In the genomic region with DNA sequence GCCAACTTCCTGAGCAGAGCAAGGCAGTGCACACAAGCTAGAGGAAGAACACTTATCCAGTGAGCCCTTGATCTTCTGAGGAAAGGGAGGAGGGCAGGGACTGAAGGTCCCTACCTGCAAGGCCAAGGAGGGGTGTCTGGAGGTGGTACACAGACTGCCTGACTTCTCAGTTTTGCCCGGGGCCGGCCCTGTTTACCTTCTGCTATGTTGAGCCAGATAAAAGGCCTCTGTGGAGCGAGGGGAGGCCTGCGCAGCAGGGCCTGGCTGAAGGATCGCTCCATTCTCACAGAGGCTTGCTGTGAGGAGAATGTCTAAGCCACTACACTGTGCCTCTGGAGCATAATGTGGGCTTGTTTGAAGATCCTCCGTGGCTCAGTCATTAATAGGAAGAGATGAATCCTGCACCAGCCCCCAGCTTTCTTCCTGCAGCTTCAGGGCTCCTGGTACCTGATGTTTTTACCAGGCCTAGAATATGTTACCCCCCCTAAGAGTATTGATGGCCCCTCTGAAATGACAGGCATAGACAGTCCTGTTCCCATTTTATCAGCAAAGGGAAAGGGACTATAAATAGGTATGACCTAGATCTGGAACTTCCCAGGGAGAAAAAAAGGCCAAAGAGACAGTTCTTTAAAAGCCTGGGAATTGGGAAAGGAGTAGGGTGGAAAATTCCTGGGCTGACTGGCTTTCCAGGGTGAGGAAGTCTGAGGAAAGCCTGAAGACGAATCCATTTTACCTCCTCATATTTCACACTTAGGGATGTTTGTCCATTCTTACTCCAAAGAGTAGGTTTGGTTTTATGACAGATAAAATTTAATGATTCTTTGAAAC, we compare ENCODE assay signal across 10 cellular contexts. TPM values are rescaled to one million over a fixed set of nuclear protein-coding genes. Genes with fewer than 3 reads are reported as not detected.
DNase-seq lines count a peak whose midpoint lies in the region; ATAC-seq and TF ChIP-seq lines count a peak whose summit lies in the region.
"Had no signal": no experiment of that assay in that cellular context is flagged by ENCODE, and none has a peak within 500 bp of the region (broad histone marks: within the 10 kb centered on the region; RNA-seq: fewer than 3 reads in every experiment).

No MANE protein-coding gene starts in this region.

- TF ChIP-seq CTCF in CD4-positive, alpha-beta T cell (IDR thresholded peaks at IDR 0.05) = no peak
- TF ChIP-seq CTCF in right atrium auricular region (IDR thresholded peaks at IDR 0.05) = no peak
- TF ChIP-seq CTCF in progenitor cell of endocrine pancreas (IDR thresholded peaks at IDR 0.05; ENCODE audit: unreplicated experiment) = no peak

- H3K27me3 Mint-ChIP-seq in CD4-positive, alpha-beta T cell = no peaks in the 10 kb centered on the region
- no peaks in the 10 kb centered on the region for H3K27me3 Mint-ChIP-seq in activated naive CD8-positive, alpha-beta T cell treated with anti-CD3 and anti-CD28 coated beads for 36 hours
- no peaks in the 10 kb centered on the region for H3K27me3 Mint-ChIP-seq in progenitor cell of endocrine pancreas

- H3K4me3 Mint-ChIP-seq in CD4-positive, alpha-beta T cell = no peak overlapping the region
- no peak overlapping the region for H3K4me3 Mint-ChIP-seq in activated naive CD8-positive, alpha-beta T cell treated with anti-CD3 and anti-CD28 coated beads for 36 hours
- peak overlapping the region; percentile 3 for H3K4me3 Mint-ChIP-seq in progenitor cell of endocrine pancreas (ENCODE audit: low read depth)

- peaks cover 87% of the 10 kb centered on the region for H3K36me3 Mint-ChIP-seq in CD4-positive, alpha-beta T cell (ENCODE audit: low read depth)
- peaks cover 53% of the 10 kb centered on the region for H3K36me3 Mint-ChIP-seq in activated naive CD8-positive, alpha-beta T cell treated with anti-CD3 and anti-CD28 coated beads for 36 hours
- peaks cover 44% of the 10 kb centered on the region for H3K36me3 Mint-ChIP-seq in progenitor cell of endocrine pancreas (ENCODE audit: insufficient read depth)

- no peak overlapping the region for H3K9ac ChIP-seq in Karpas-422 (ENCODE audit: low read length)

- no peaks in the 10 kb centered on the region for H3K9me3 Mint-ChIP-seq in CD4-positive, alpha-beta T cell
- no peaks in the 10 kb centered on the region for H3K9me3 Mint-ChIP-seq in activated naive CD8-positive, alpha-beta T cell treated with anti-CD3 and anti-CD28 coated beads for 36 hours
- H3K9me3 Mint-ChIP-seq in progenitor cell of endocrine pancreas (ENCODE audit: low read depth) = no peaks in the 10 kb centered on the region

- 0 out of 2 replicates have a peak, but pooled peaks cover 16% of the 10 kb centered on the region for H4K20me1 ChIP-seq in Karpas-422 (ENCODE audit: insufficient read depth, low read depth, low read length)

- peaks cover 93% of the 10 kb centered on the region for H3K79me2 ChIP-seq in Karpas-422 (ENCODE audit: low read length)

- no peak overlapping the region for H3K27ac ChIP-seq in CD4-positive, alpha-beta T cell (ENCODE audit: low read depth, low read length)
- H3K27ac ChIP-seq in right atrium auricular region (peak overlapping the region; percentile 71 to 89), Karpas-422 (ENCODE audit: low read length) (no peak overlapping the region)

- H3K36me3 ChIP-seq in right atrium auricular region (peaks cover 62% of the 10 kb centered on the region), Karpas-422 (ENCODE audit: insufficient read depth, low read length) (peaks cover 70% of the 10 kb centered on the region)

- peaks cover 79% of the 10 kb centered on the region for H3K4me1 Mint-ChIP-seq in CD4-positive, alpha-beta T cell (ENCODE audit: low read depth)
- H3K4me1 Mint-ChIP-seq in activated naive CD8-positive, alpha-beta T cell treated with anti-CD3 and anti-CD28 coated beads for 36 hours = peaks cover 58% of the 10 kb centered on the region
- peaks cover 35% of the 10 kb centered on the region for H3K4me1 Mint-ChIP-seq in progenitor cell of endocrine pancreas (ENCODE audit: low read depth)

- H3K9me3 ChIP-seq in CD4-positive, alpha-beta T cell (ENCODE audit: control insufficient read depth, low read length) = no peaks in the 10 kb centered on the region
- H3K9me3 ChIP-seq in right atrium auricular region = no peaks in the 10 kb centered on the region
- H3K9me3 ChIP-seq in Karpas-422 (ENCODE audit: low read length) = no peaks in the 10 kb centered on the region

- H2AFZ ChIP-seq in Karpas-422 (ENCODE audit: low read length) = no peak overlapping the region

- H3K27ac Mint-ChIP-seq in CD4-positive, alpha-beta T cell = peak overlapping the region; percentile 75
- H3K27ac Mint-ChIP-seq in activated naive CD8-positive, alpha-beta T cell treated with anti-CD3 and anti-CD28 coated beads for 36 hours = peak overlapping the region; percentile 63
- peak overlapping the region; percentile 53 for H3K27ac Mint-ChIP-seq in progenitor cell of endocrine pancreas

- peaks cover 0 to 75% of the 10 kb centered on the region in 2 donors for H3K4me1 ChIP-seq in right atrium auricular region
- H3K4me1 ChIP-seq in Karpas-422 (ENCODE audit: low read length) = peaks cover 18% of the 10 kb centered on the region

- ATAC-seq in CD4-positive, alpha-beta T cell (ENCODE audit: poor library complexity) = no peak
- no peak for ATAC-seq in HG02610 (IDR thresholded peaks at IDR 0.05; ENCODE audit: unreplicated experiment)

- intact Hi-C loops in CD4-positive, alpha-beta T cell (cut with DNase I, micrococcal nuclease) = no loop called here

- no peaks in the 10 kb centered on the region for H3K9me2 ChIP-seq in Karpas-422 (replicated peaks; ENCODE audit: insufficient read depth, low read length)

- no peaks in the 10 kb centered on the region for H3K27me3 ChIP-seq in CD4-positive, alpha-beta T cell (ENCODE audit: control insufficient read depth, insufficient read depth, low read length)
- H3K27me3 ChIP-seq in right atrium auricular region (no peaks in the 10 kb centered on the region), Karpas-422 (ENCODE audit: low read length) (no peaks in the 10 kb centered on the region)

- CTCF ChIA-PET in CD4-positive, alpha-beta T cell (lab: Charles Lee) = interaction anchor here (1.0 kb wide), 1 partner anchor 12 kb away, joined by 3 read pairs; no protein-coding TSS in a partner anchor

- POLR2A ChIA-PET in CD4-positive, alpha-beta T cell (lab: Charles Lee) = interaction anchor here (2.1 kb wide), 1 partner anchor 32 kb away, joined by 5 read pairs; the partner anchor contains the start of gene TADA1

- no peak overlapping the region for H3K4me2 ChIP-seq in Karpas-422 (ENCODE audit: low read depth, low read length, poor library complexity, severe bottlenecking)

- no peak for DNase-seq in CD4-positive, alpha-beta T cell
- no peak for DNase-seq in activated naive CD8-positive, alpha-beta T cell treated with anti-CD3 and anti-CD28 coated beads for 36 hours
- no peak for DNase-seq in right atrium auricular region (ENCODE audit: low spot score)
- DNase-seq in progenitor cell of endocrine pancreas (ENCODE audit: low spot score, unreplicated experiment) = no peak
- DNase-seq in NCI-H748 treated with DMSO at 0.1 percent for 48 hours (lab: John Stamatoyannopoulos, UW) = no peak
- no peak for DNase-seq in DMS53 treated with DMSO at 0.1 percent for 48 hours (lab: John Stamatoyannopoulos, UW; ENCODE audit: unreplicated experiment)
- DNase-seq in Karpas-422 = no peak
- DNase-seq: activated CD8-positive, alpha-beta memory T cell treated with anti-CD3 and anti-CD28 coated beads, Interleukin-2, amount 50 U/mL, for 48 hours; DMS 273 treated with DMSO at 0.1 percent for 48 hours had no signal

- peak overlapping the region in 1 of 2 donors; percentile 8 for H3K4me3 ChIP-seq in right atrium auricular region
- H3K4me3 ChIP-seq in Karpas-422 (ENCODE audit: low read length) = no peak overlapping the region

RNA-seq across cellular contexts. Expression of gene POGK, which starts 4.7 kb away (rescaled TPM):
- total RNA-seq in CD4-positive, alpha-beta T cell = 10 to 100 TPM; 16.1 to 17.6 TPM
- total RNA-seq in activated naive CD8-positive, alpha-beta T cell treated with anti-CD3 and anti-CD28 coated beads for 36 hours = 10 to 100 TPM; 52.3 to 53.3 TPM
- total RNA-seq in right atrium auricular region (10 to 100 TPM; 15.8 to 20.2 TPM), progenitor cell of endocrine pancreas (49.9 and 53.6 TPM in 2 replicates)
- 44.7 and 45.7 TPM in 2 replicates for total RNA-seq in Karpas-422 (2014; rRNA removed; shearing (Covaris generic); ENCODE audit: low replicate concordance)

RNA-seq across cellular contexts. Expression of gene TADA1, which starts 32.1 kb away (rescaled TPM):
- total RNA-seq in CD4-positive, alpha-beta T cell = 10 to 100 TPM; 15.8 to 16.4 TPM
- total RNA-seq in activated naive CD8-positive, alpha-beta T cell treated with anti-CD3 and anti-CD28 coated beads for 36 hours = 10 to 100 TPM; 19.2 to 21.4 TPM
- total RNA-seq in right atrium auricular region (10 to 100 TPM; 10.9 to 11.1 TPM), progenitor cell of endocrine pancreas (18.0 and 21.5 TPM in 2 replicates)
- total RNA-seq in Karpas-422 (2014; rRNA removed; shearing (Covaris generic); ENCODE audit: low replicate concordance) = 14.1 and 26.6 TPM in 2 replicates

Comparison
In these comparisons a context has a peak if more than half of its experiments do, and no peak if none do; other contexts are left out.
1. H3K27ac ChIP-seq: peak in right atrium auricular region (2 of 2); none in CD4-positive, alpha-beta T cell (single experiment) and Karpas-422 (single experiment).
2. Peak in every context shown above with its lines, with median percentiles within 50 percentile points of each other: H3K27ac Mint-ChIP-seq.